In genomic region chr6:46850781-46851180, GRCh38 we compare ENCODE assay signal across 20 cellular contexts. TPM values are rescaled to one million over a fixed set of nuclear protein-coding genes. Genes with fewer than 3 reads are reported as not detected.
DNase-seq lines count a peak whose midpoint lies in the region; TF ChIP-seq lines count a peak whose summit lies in the region.
"Had no signal": no experiment of that assay in that cellular context is flagged by ENCODE, and none has a peak within 500 bp of the region (broad histone marks: within the 10 kb centered on the region; RNA-seq: fewer than 3 reads in every experiment).

No MANE protein-coding gene starts in this region.

- no peak for TF ChIP-seq POLR2A in vagina (IDR thresholded peaks at IDR 0.05)

- no peaks in the 10 kb centered on the region for H3K4me1 ChIP-seq in vagina
- H3K4me1 ChIP-seq: BE2C had no signal

- DNase-seq in BJ (ENCODE audit: low read depth), result peak; percentile 2
- DNase-seq in HT1080 (ENCODE audit: low read depth), result peak; percentile 68
- DNase-seq in astrocyte of the cerebellum (ENCODE audit: low read depth), result peak; percentile 13
- peak; percentile 51 for DNase-seq in fibroblast of pulmonary artery (ENCODE audit: low read depth)
- no peak for DNase-seq in vagina (ENCODE audit: extremely low spot score in 2 of 2)
- DNase-seq in occipital lobe (lab: John Stamatoyannopoulos, UW), result no peak
- no peak for DNase-seq in MG63
- DNase-seq in NCI-H128 (lab: John Stamatoyannopoulos, UW; ENCODE audit: unreplicated experiment), result no peak
- DNase-seq: BE2C; CD8-positive, alpha-beta memory T cell; DMS 273 treated with DMSO at 0.1 percent for 48 hours; H7; IMR-90; Kasumi-1; NCI-H345; NCI-H69; NK-92 treated with Interleukin-12 subunit alpha and Interleukin-12 subunit beta, amount 100 ng/mL, for 24 hours; OCI-M1; SHP77 had no signal

- H3K9me3 ChIP-seq in vagina (no peaks in the 10 kb centered on the region), MG63 (no peaks in the 10 kb centered on the region)
- H3K9me3 ChIP-seq: BE2C had no signal

- H3K36me3 ChIP-seq in BJ (ENCODE audit: control insufficient read depth, insufficient read depth, low read length), result no peaks in the 10 kb centered on the region
- no peaks in the 10 kb centered on the region for H3K36me3 ChIP-seq in vagina
- no peaks in the 10 kb centered on the region for H3K36me3 ChIP-seq in MG63
- H3K36me3 ChIP-seq: BE2C had no signal

- in situ Hi-C loops in astrocyte of the cerebellum (cut with HindIII; ENCODE audit: low sequenced_read_pairs), result no loop called here

- intact Hi-C loops in vagina (cut with DNase I), result no loop called here

- no peaks in the 10 kb centered on the region for H3K27me3 ChIP-seq in BJ (ENCODE audit: control insufficient read depth, insufficient read depth, low read length)
- H3K27me3 ChIP-seq in vagina, result no peaks in the 10 kb centered on the region
- H3K27me3 ChIP-seq in MG63, result no peaks in the 10 kb centered on the region

- TF ChIP-seq CTCF in BJ (IDR thresholded peaks at IDR 0.05; ENCODE audit: insufficient read depth, low read depth, low read length) (no peak), astrocyte of the cerebellum (IDR thresholded peaks at IDR 0.05; ENCODE audit: low read depth, low read length, missing control alignments) (no peak), fibroblast of pulmonary artery (IDR thresholded peaks at IDR 0.05; ENCODE audit: low read length, missing control alignments) (no peak), vagina (IDR thresholded peaks at IDR 0.05) (no peak)

- H3K4me3 ChIP-seq in BJ (ENCODE audit: low read depth, low read length) (no peak overlapping the region), astrocyte of the cerebellum (ENCODE audit: low read depth, low read length) (no peak overlapping the region), fibroblast of pulmonary artery (replicated peaks; ENCODE audit: low read depth, low read length) (no peak overlapping the region), vagina (no peak overlapping the region), MG63 (no peak overlapping the region)

- CTCF ChIA-PET in BJ (lab: Yijun Ruan, JAX), result interaction anchor here (0.9 to 7.4 kb wide), 4 partner anchors 9 to 196 kb away, joined by 3 to 59 read pairs (median 20); no protein-coding TSS in a partner anchor

- H3K27ac ChIP-seq in vagina, result no peak overlapping the region

- POLR2A ChIA-PET in BJ (lab: Charles Lee), result no interaction called here

RNA-seq across cellular contexts. Expression of gene MEP1A, which starts 57.6 kb away (rescaled TPM):
- polyA plus RNA-seq in BJ (2011; rRNA removed), result not detected in 2 replicates
- not detected in 2 replicates for polyA minus RNA-seq in BJ (2011; rRNA and poly(A)+ RNA removed)
- total RNA-seq in HT1080 (2014; rRNA removed; shearing (Covaris generic)), result not detected in 2 replicates
- polyA plus RNA-seq in HT1080 (2015; cell fraction: cytosol; rRNA removed), result not detected in 2 replicates
- polyA plus RNA-seq in HT1080 (2015; cell fraction: nucleus; rRNA removed), result not detected in 2 replicates
- total RNA-seq in vagina (not detected), occipital lobe (not detected)
- not detected in 2 replicates for total RNA-seq in MG63 (2014; rRNA removed; shearing (Covaris generic); ENCODE audit: low replicate concordance)
- total RNA-seq: CD8-positive, alpha-beta memory T cell; Daoy; H7; IMR-90 had no signal
- polyA plus RNA-seq: CD8-positive, alpha-beta memory T cell; IMR-90 had no signal

Comparison
In these comparisons a context has a peak if more than half of its experiments do, and no peak if none do; other contexts are left out.
1. DNase-seq: peak in BJ (single experiment), HT1080 (single experiment), astrocyte of the cerebellum (single experiment) and fibroblast of pulmonary artery (single experiment); none in vagina (0 of 2), occipital lobe (single experiment), MG63 (single experiment) and NCI-H128 (single experiment).